Comparison of ENCODE assay signal across 8 cellular contexts in genomic region chr7:74306737-74307469, GRCh38. TPM values are rescaled to one million over a fixed set of nuclear protein-coding genes. Genes with fewer than 3 reads are reported as not detected.
DNase-seq lines count a peak whose midpoint lies in the region; ATAC-seq, FAIRE-seq and TF ChIP-seq lines count a peak whose summit lies in the region.

No MANE protein-coding gene starts in this region.

- peak overlapping the region in 1 of 7 donors; percentile 61 for H3K27ac Mint-ChIP-seq in CD4-positive, alpha-beta memory T cell

- DNase-seq in CD4-positive, alpha-beta memory T cell = no peak
- DNase-seq in KBM-7 = peak; percentile 40
- DNase-seq in bronchial epithelial cell (ENCODE audit: low read depth) = peak; percentile 35
- DNase-seq in medulla oblongata (ENCODE audit: extremely low spot score) = peak; percentile 84
- no peak for DNase-seq in upper lobe of left lung
- no peak for DNase-seq in NCI-H345 treated with DMSO at 0.1 percent for 48 hours (lab: John Stamatoyannopoulos, UW; ENCODE audit: unreplicated experiment)
- no peak for DNase-seq in stimulated activated CD4-positive, alpha-beta T cell treated with anti-CD3 and anti-CD28 coated beads, Interleukin-2, amount 100 ng/mL, for 48 hours

- peak; percentile 50 to 78 for ATAC-seq in upper lobe of left lung (ENCODE audit: low FRiP score in 2 of 2)
- ATAC-seq in HG03135 (IDR thresholded peaks at IDR 0.05; ENCODE audit: unreplicated experiment) = no peak

- POLR2A ChIA-PET in CD4-positive, alpha-beta memory T cell (lab: Charles Lee; ENCODE audit: partially characterized antibody) = no interaction called here

- H3K4me1 Mint-ChIP-seq in CD4-positive, alpha-beta memory T cell = peaks cover 3 to 11% (median 8%) of the 10 kb centered on the region in 4 donors

- TF ChIP-seq POLR2A in upper lobe of left lung (IDR thresholded peaks at IDR 0.05) = no peak

- H3K4me3 Mint-ChIP-seq in CD4-positive, alpha-beta memory T cell = peak overlapping the region in 6 of 8 donors; percentile 12 to 69 (median 52)

- WGBS in upper lobe of left lung, 2 donors = 13 to 15% methylated on average over 16 to 20 of the region's 20 CpGs

- CTCF ChIA-PET in CD4-positive, alpha-beta memory T cell (lab: Charles Lee; ENCODE audit: partially characterized antibody) = no interaction called here

- H3K27ac ChIP-seq in CD4-positive, alpha-beta memory T cell (ENCODE audit: low read depth, low read length) = no peak overlapping the region
- peak overlapping the region in 2 of 4 donors; percentile 15 to 71 for H3K27ac ChIP-seq in upper lobe of left lung

- H3K27me3 Mint-ChIP-seq in CD4-positive, alpha-beta memory T cell = peaks cover 8 to 12% of the 10 kb centered on the region in 2 donors

- H3K36me3 ChIP-seq in CD4-positive, alpha-beta memory T cell (ENCODE audit: insufficient read depth, low read length) = no peaks in the 10 kb centered on the region
- H3K36me3 ChIP-seq in bronchial epithelial cell (ENCODE audit: control insufficient read depth, insufficient read depth, low read length) (no peaks in the 10 kb centered on the region), upper lobe of left lung (no peaks in the 10 kb centered on the region)

- H3K4me1 ChIP-seq in CD4-positive, alpha-beta memory T cell (ENCODE audit: insufficient read depth, low read length) = peaks cover 14% of the 10 kb centered on the region
- H3K4me1 ChIP-seq in upper lobe of left lung = peaks cover 8 to 22% (median 18%) of the 10 kb centered on the region in 4 donors

- H3K4me3 ChIP-seq in CD4-positive, alpha-beta memory T cell (ENCODE audit: low read length in 2 of 2) = no peak overlapping the region
- no peak overlapping the region for H3K4me3 ChIP-seq in bronchial epithelial cell (ENCODE audit: low read depth, low read length)
- peak overlapping the region in 2 of 4 donors; percentile 17 to 20 for H3K4me3 ChIP-seq in upper lobe of left lung

- H3K9me3 ChIP-seq in CD4-positive, alpha-beta memory T cell (ENCODE audit: control insufficient read depth in 1 of 2, low read length in 2 of 2) = no peaks in the 10 kb centered on the region
- no peaks in the 10 kb centered on the region for H3K9me3 ChIP-seq in upper lobe of left lung

- H3K27me3 ChIP-seq in CD4-positive, alpha-beta memory T cell (ENCODE audit: insufficient read depth, low read length) = no peaks in the 10 kb centered on the region
- H3K27me3 ChIP-seq in bronchial epithelial cell (ENCODE audit: control insufficient read depth, insufficient read depth, low read length) (no peaks in the 10 kb centered on the region), upper lobe of left lung (no peaks in the 10 kb centered on the region)

- H3K36me3 Mint-ChIP-seq in CD4-positive, alpha-beta memory T cell = peaks cover 0 to 7% of the 10 kb centered on the region in 2 donors

- TF ChIP-seq EP300 in upper lobe of left lung (IDR thresholded peaks at IDR 0.05) = no peak

- intact Hi-C loops in CD4-positive, alpha-beta memory T cell (cut with micrococcal nuclease) = no loop called here

- in situ Hi-C loops in KBM-7 (cut with MboI; ENCODE audit: low pct_unique_long_range_greater_than_20kb, low sequenced_read_pairs) = loop anchor here (10.0 kb wide), 1 partner anchor 68 kb away; no protein-coding TSS in a partner anchor

- FAIRE-seq in bronchial epithelial cell (lab: Jason Lieb, UNC) = no peak

- no peaks in the 10 kb centered on the region for H3K9me3 Mint-ChIP-seq in CD4-positive, alpha-beta memory T cell

- TF ChIP-seq CTCF in bronchial epithelial cell (IDR thresholded peaks at IDR 0.05; ENCODE audit: insufficient read depth, low read length, severe bottlenecking) = no peak
- TF ChIP-seq CTCF in upper lobe of left lung (IDR thresholded peaks at IDR 0.05) = no peak

RNA-seq across cellular contexts. Expression of gene CLIP2, which starts 17.7 kb away (rescaled TPM):
- 1 to 10 TPM; 3.0 to 5.7 TPM for total RNA-seq in CD4-positive, alpha-beta memory T cell
- polyA plus RNA-seq in CD4-positive, alpha-beta memory T cell = under 1 TPM; 0.15 to 0.36 TPM
- 10.6 and 12.9 TPM in 2 replicates for total RNA-seq in bronchial epithelial cell
- total RNA-seq in upper lobe of left lung = 10 to 100 TPM; 12.1 to 55.5 (median 24.8) TPM

RNA-seq across cellular contexts. Expression of gene RFC2, which starts 52.7 kb away (rescaled TPM):
- 10 to 100 TPM; 15.7 to 17.7 TPM for total RNA-seq in CD4-positive, alpha-beta memory T cell
- 10 to 100 TPM; 20.7 to 32.3 TPM for polyA plus RNA-seq in CD4-positive, alpha-beta memory T cell
- total RNA-seq in bronchial epithelial cell (12.4 and 15.6 TPM in 2 replicates), upper lobe of left lung (10 to 100 TPM in 5 of 6 donors, 1 to 10 TPM in 1; 9.5 to 19.4 (median 14.0) TPM)

Comparison
In these comparisons a context has a peak if more than half of its experiments do, and no peak if none do; other contexts are left out.
1. DNase-seq: peak in KBM-7 (single experiment), bronchial epithelial cell (single experiment) and medulla oblongata (single experiment); none in CD4-positive, alpha-beta memory T cell (0 of 5), upper lobe of left lung (0 of 2), NCI-H345 treated with DMSO at 0.1 percent for 48 hours (single experiment) and stimulated activated CD4-positive, alpha-beta T cell treated with anti-CD3 and anti-CD28 coated beads, Interleukin-2, amount 100 ng/mL, for 48 hours (0 of 2).